In the genomic region with DNA sequence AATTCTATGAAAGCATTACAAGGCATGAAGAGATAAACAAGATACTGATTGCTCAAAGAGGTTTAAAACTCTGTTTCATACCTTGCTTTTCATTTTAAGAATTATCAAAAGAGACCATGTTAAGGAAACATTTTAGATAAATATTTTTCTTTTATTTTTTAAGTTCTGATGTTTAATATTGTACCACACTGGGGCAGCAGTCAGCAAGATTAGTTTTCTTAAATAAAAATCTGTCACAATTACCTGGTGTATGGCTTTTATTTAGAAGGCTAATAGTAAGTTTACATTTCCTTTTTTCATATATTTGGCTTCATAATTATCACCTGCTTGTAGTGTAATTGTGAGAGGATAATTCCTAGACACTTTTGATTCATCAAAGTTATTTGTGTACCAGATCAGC, we compare ENCODE assay signal across 20 cellular contexts. TPM values are rescaled to one million over a fixed set of nuclear protein-coding genes. Genes with fewer than 3 reads are reported as not detected.
DNase-seq lines count a peak whose midpoint lies in the region; FAIRE-seq and TF ChIP-seq lines count a peak whose summit lies in the region.
"Had no signal": no experiment of that assay in that cellular context is flagged by ENCODE, and none has a peak within 500 bp of the region (broad histone marks: within the 10 kb centered on the region; RNA-seq: fewer than 3 reads in every experiment).

No MANE protein-coding gene starts in this region.

- peaks cover 9% of the 10 kb centered on the region for H3K4me1 ChIP-seq in DOHH2 (ENCODE audit: control insufficient read depth, low read length)
- peaks cover 54% of the 10 kb centered on the region for H3K4me1 ChIP-seq in Karpas-422 (ENCODE audit: low read length)
- H3K4me1 ChIP-seq in keratinocyte (ENCODE audit: control insufficient read depth, extremely low read depth, insufficient read depth, low read length), result peaks cover 14% of the 10 kb centered on the region
- H3K4me1 ChIP-seq: colonic mucosa, Peyer's patch, sigmoid colon, testis had no signal

- no peaks in the 10 kb centered on the region for H3K36me3 ChIP-seq in DOHH2 (ENCODE audit: control insufficient read depth, low read length)
- H3K36me3 ChIP-seq in Karpas-422 (ENCODE audit: insufficient read depth, low read length), result peaks cover 27% of the 10 kb centered on the region
- no peaks in the 10 kb centered on the region for H3K36me3 ChIP-seq in keratinocyte (ENCODE audit: control insufficient read depth in 2 of 2, extremely low read depth in 1 of 2, insufficient read depth in 2 of 2, low read length in 2 of 2)
- H3K36me3 ChIP-seq: colonic mucosa, Peyer's patch, sigmoid colon had no signal

- H3K9me3 Mint-ChIP-seq in brain, result peaks cover 9 to 29% (median 22%) of the 10 kb centered on the region in 5 experiments

- H3K9me2 ChIP-seq in DOHH2 (replicated peaks; ENCODE audit: control insufficient read depth, low read length), result no peaks in the 10 kb centered on the region
- no peaks in the 10 kb centered on the region for H3K9me2 ChIP-seq in Karpas-422 (replicated peaks; ENCODE audit: insufficient read depth, low read length)

- H3K4me3 ChIP-seq in DOHH2 (ENCODE audit: low read length) (no peak overlapping the region), Karpas-422 (ENCODE audit: low read length) (no peak overlapping the region; the same call in 1 of the 2 replicates), keratinocyte (ENCODE audit: control insufficient read depth in 2 of 3, extremely low read depth in 1 of 3, insufficient read depth in 2 of 3, low read depth in 1 of 3, low read length in 3 of 3) (no peak overlapping the region)
- H3K4me3 ChIP-seq: colonic mucosa, Peyer's patch, sigmoid colon, testis had no signal

- H3K27ac Mint-ChIP-seq in brain, result no peak overlapping the region
- H3K27ac Mint-ChIP-seq: activated T-helper 17 cell treated with anti-CD3 and anti-CD28 coated beads, Interleukin-2, amount 50 U/mL, for 72 hours; CD4-positive, alpha-beta memory T cell; T-cell had no signal

- no peak for DNase-seq in Karpas-422
- no peak for DNase-seq in keratinocyte (ENCODE audit: low read depth, low spot score)
- DNase-seq in NCI-H774 (lab: John Stamatoyannopoulos, UW), result no peak
- DNase-seq in stimulated activated CD4-positive, alpha-beta T cell treated with anti-CD3 and anti-CD28 coated beads, Interleukin-1b, Interleukin-23, amount 100 ng/mL, for 48 hours, result no peak
- no peak for DNase-seq in NCI-H187 treated with DMSO at 0.1 percent for 48 hours (lab: John Stamatoyannopoulos, UW)
- DNase-seq: amygdala; CD4-positive, alpha-beta memory T cell; colonic mucosa; GDM1; hippocampal formation; KBM-7; NCI-H510A treated with DMSO at 0.1 percent for 48 hours; Peyer's patch; sigmoid colon; stimulated activated CD4-positive, alpha-beta T cell treated with anti-CD3 and anti-CD28 coated beads, Interleukin-4, amount 100 ng/mL, for 24 hours; T-cell; testis had no signal

- H3K4me1 Mint-ChIP-seq in brain, result peaks cover 15% of the 10 kb centered on the region
- H3K4me1 Mint-ChIP-seq: activated T-helper 17 cell treated with anti-CD3 and anti-CD28 coated beads, Interleukin-2, amount 50 U/mL, for 72 hours; CD4-positive, alpha-beta memory T cell; T-cell had no signal

- H3K27me3 ChIP-seq in DOHH2 (ENCODE audit: control insufficient read depth, low read length), result no peaks in the 10 kb centered on the region
- no peaks in the 10 kb centered on the region for H3K27me3 ChIP-seq in Karpas-422 (ENCODE audit: low read length)
- no peaks in the 10 kb centered on the region for H3K27me3 ChIP-seq in keratinocyte (ENCODE audit: control insufficient read depth, extremely low read depth, insufficient read depth, low read length)
- H3K27me3 ChIP-seq: colonic mucosa, Peyer's patch, sigmoid colon, testis had no signal

- no peaks in the 10 kb centered on the region for H3K9me1 ChIP-seq in keratinocyte (ENCODE audit: control insufficient read depth, extremely low read depth, insufficient read depth, low read length)

- H3K4me2 ChIP-seq in DOHH2 (ENCODE audit: low read length) (0 out of 2 replicates have a peak overlapping the region, but pooled peaks have one; percentile 19), Karpas-422 (ENCODE audit: low read depth, low read length, poor library complexity, severe bottlenecking) (peak overlapping the region; percentile 68), keratinocyte (ENCODE audit: control insufficient read depth, extremely low read depth, insufficient read depth, low read depth, low read length) (no peak overlapping the region)

- H3K27me3 Mint-ChIP-seq in brain, result no peaks in the 10 kb centered on the region
- H3K27me3 Mint-ChIP-seq: activated T-helper 17 cell treated with anti-CD3 and anti-CD28 coated beads, Interleukin-2, amount 50 U/mL, for 72 hours; CD4-positive, alpha-beta memory T cell; T-cell had no signal

- FAIRE-seq in keratinocyte (lab: Jason Lieb, UNC), result no peak

- no peak overlapping the region for H2AFZ ChIP-seq in Karpas-422 (ENCODE audit: low read length)
- H2AFZ ChIP-seq in keratinocyte (ENCODE audit: control insufficient read depth, low read length), result peak overlapping the region; percentile 16

- no peak overlapping the region for H3K9ac ChIP-seq in Karpas-422 (ENCODE audit: low read length)
- no peak overlapping the region for H3K9ac ChIP-seq in keratinocyte (ENCODE audit: control insufficient read depth, extremely low read depth, insufficient read depth, low read length)

- H3K36me3 Mint-ChIP-seq in brain, result peaks cover 26% of the 10 kb centered on the region
- H3K36me3 Mint-ChIP-seq: CD4-positive, alpha-beta memory T cell; T-cell had no signal

- no peak overlapping the region for H3K4me3 Mint-ChIP-seq in brain
- H3K4me3 Mint-ChIP-seq: activated T-helper 17 cell treated with anti-CD3 and anti-CD28 coated beads, Interleukin-2, amount 50 U/mL, for 72 hours; CD4-positive, alpha-beta memory T cell; T-cell had no signal

- no peaks in the 10 kb centered on the region for H3F3A ChIP-seq in DOHH2 (ENCODE audit: control insufficient read depth, insufficient read depth)

- dilution Hi-C loops in keratinocyte (cut with MboI; ENCODE audit: extremely low pct_ligation_motif_present, low sequenced_read_pairs), result no loop called here

- H3K79me2 ChIP-seq in DOHH2 (ENCODE audit: control insufficient read depth, low read length), result no peaks in the 10 kb centered on the region
- H3K79me2 ChIP-seq in Karpas-422 (ENCODE audit: low read length), result peaks cover 96% of the 10 kb centered on the region
- H3K79me2 ChIP-seq in keratinocyte (ENCODE audit: control insufficient read depth, insufficient read depth, low read length), result no peaks in the 10 kb centered on the region

- no peak for TF ChIP-seq CTCF in DOHH2 (IDR thresholded peaks at IDR 0.05; ENCODE audit: low read depth, low read length, poor library complexity, severe bottlenecking)
- peak; percentile 52 to 57 for TF ChIP-seq CTCF in brain (conservative IDR thresholded peaks at IDR 0.05)
- TF ChIP-seq CTCF in keratinocyte (optimal IDR thresholded peaks at IDR 0.05 in 1 of 3, IDR thresholded peaks at IDR 0.05 in 1 of 3, conservative IDR thresholded peaks at IDR 0.05 in 1 of 3; ENCODE audit: extremely low read depth in 1 of 3, insufficient read depth in 2 of 3, low read length in 3 of 3), result no peak

- H4K20me1 ChIP-seq in DOHH2 (ENCODE audit: control insufficient read depth, insufficient read depth, low read depth, low read length), result no peaks in the 10 kb centered on the region
- peaks cover 13% of the 10 kb centered on the region for H4K20me1 ChIP-seq in Karpas-422 (ENCODE audit: insufficient read depth, low read depth, low read length)
- H4K20me1 ChIP-seq in keratinocyte (ENCODE audit: control insufficient read depth, extremely low read depth, insufficient read depth, low read length), result no peaks in the 10 kb centered on the region

- H3K27ac ChIP-seq in DOHH2 (ENCODE audit: low read depth, low read length), result no peak overlapping the region
- peak overlapping the region; percentile 79 for H3K27ac ChIP-seq in Karpas-422 (ENCODE audit: low read length)
- no peak overlapping the region for H3K27ac ChIP-seq in keratinocyte (ENCODE audit: control insufficient read depth, insufficient read depth, low read length)
- H3K27ac ChIP-seq: colonic mucosa, Peyer's patch, sigmoid colon, testis had no signal

- H3K9me3 ChIP-seq in DOHH2 (ENCODE audit: control insufficient read depth, insufficient read depth, low read length) (no peaks in the 10 kb centered on the region), Karpas-422 (ENCODE audit: low read length) (no peaks in the 10 kb centered on the region; the same call in 1 of the 2 replicates), keratinocyte (ENCODE audit: control insufficient read depth, low read depth, low read length) (no peaks in the 10 kb centered on the region)
- H3K9me3 ChIP-seq: colonic mucosa, sigmoid colon, testis had no signal

RNA-seq across cellular contexts. Expression of a gene that starts 46.4 kb away (rescaled TPM):
- 27.7 and 27.8 TPM in 2 replicates for total RNA-seq in Karpas-422 (2014; rRNA removed; shearing (Covaris generic); ENCODE audit: low replicate concordance)
- 1.3 TPM for polyA plus RNA-seq in brain (ENCODE audit: insufficient read depth, low read depth, low replicate concordance)
- 0.05 to 0.08 TPM (median 0.06 TPM) in 3 replicates for polyA plus RNA-seq in keratinocyte
- 0.87 TPM for polyA plus RNA-seq in keratinocyte (2011; ENCODE audit: low read depth)
- polyA plus RNA-seq in keratinocyte (2011; cell fraction: cytosol; rRNA removed), result 0.05 and 0.10 TPM in 2 replicates
- polyA plus RNA-seq in keratinocyte (2011; cell fraction: nucleus; rRNA removed), result 0.09 TPM in 1 of 2 replicates, not detected in the other
- 0.02 and 0.13 TPM in 2 replicates for polyA plus RNA-seq in keratinocyte (2012; ENCODE audit: low replicate concordance)
- 0.10 to 0.13 TPM in 2 of 3 replicates, not detected in the other for polyA minus RNA-seq in keratinocyte
- not detected for polyA minus RNA-seq in keratinocyte (2011; cell fraction: cytosol; rRNA and poly(A)+ RNA removed)
- polyA minus RNA-seq in keratinocyte (2011; cell fraction: nucleus; rRNA and poly(A)+ RNA removed), result 0.11 and 0.23 TPM in 2 replicates
- total RNA-seq: activated T-helper 17 cell treated with anti-CD3 and anti-CD28 coated beads, Interleukin-2, amount 50 U/mL, for 72 hours had no signal

Comparison
In these comparisons a context has a peak if more than half of its experiments do, and no peak if none do; other contexts are left out.
1. CTCF ChIP-seq: peak in brain (2 of 2); none in DOHH2 (single experiment) and keratinocyte (0 of 3).